Comparison of ENCODE assay signal across 28 cellular contexts in genomic region chr7:152059311-152059710, GRCh38.
"Had no signal": no experiment of that assay in that cellular context is flagged by ENCODE, and none has a peak within 500 bp of the region (broad histone marks: within the 10 kb centered on the region; RNA-seq: fewer than 3 reads in every experiment).

No MANE protein-coding gene starts in this region.

- H3K27me3 Mint-ChIP-seq: activated CD4-positive, alpha-beta memory T cell treated with anti-CD3 and anti-CD28 coated beads, Interleukin-2, amount 10 ng/mL, durations not matched to agents 7 days and 5 days; activated CD4-positive, alpha-beta T cell treated with anti-CD3 and anti-CD28 coated beads for 36 hours; activated CD4-positive, alpha-beta T cell treated with anti-CD3 and anti-CD28 coated beads, Interleukin-2, amount 10 ng/mL, durations not matched to agents 7 days and 5 days; activated naive CD8-positive, alpha-beta T cell; activated T-helper 17 cell treated with anti-CD3 and anti-CD28 coated beads, Interleukin-2, amount 50 U/mL, for 72 hours had no signal

- H3K4me3 Mint-ChIP-seq: activated CD4-positive, alpha-beta memory T cell treated with anti-CD3 and anti-CD28 coated beads, Interleukin-2, amount 10 ng/mL, durations not matched to agents 7 days and 5 days; activated CD4-positive, alpha-beta T cell treated with anti-CD3 and anti-CD28 coated beads for 36 hours; activated CD4-positive, alpha-beta T cell treated with anti-CD3 and anti-CD28 coated beads, Interleukin-2, amount 10 ng/mL, durations not matched to agents 7 days and 5 days; activated naive CD8-positive, alpha-beta T cell; activated T-cell treated with anti-CD3 and anti-CD28 coated beads, Interleukin-2, amount 50 U/mL, for 4 hours; activated T-helper 17 cell treated with anti-CD3 and anti-CD28 coated beads, Interleukin-2, amount 50 U/mL, for 72 hours had no signal

- H3K27me3 ChIP-seq: adrenal gland, body of pancreas, colonic mucosa, esophagus squamous epithelium, gastroesophageal sphincter, heart right ventricle had no signal

- H3K27ac Mint-ChIP-seq: activated CD4-positive, alpha-beta memory T cell treated with anti-CD3 and anti-CD28 coated beads, Interleukin-2, amount 10 ng/mL, durations not matched to agents 7 days and 5 days; activated CD4-positive, alpha-beta T cell treated with anti-CD3 and anti-CD28 coated beads for 36 hours; activated CD4-positive, alpha-beta T cell treated with anti-CD3 and anti-CD28 coated beads, Interleukin-2, amount 10 ng/mL, durations not matched to agents 7 days and 5 days; activated naive CD8-positive, alpha-beta T cell; activated T-helper 17 cell treated with anti-CD3 and anti-CD28 coated beads, Interleukin-2, amount 50 U/mL, for 72 hours had no signal

- H3K36me3 ChIP-seq: adrenal gland, colonic mucosa, esophagus squamous epithelium, gastroesophageal sphincter, heart right ventricle had no signal

- H3K4me1 Mint-ChIP-seq: activated CD4-positive, alpha-beta memory T cell treated with anti-CD3 and anti-CD28 coated beads, Interleukin-2, amount 10 ng/mL, durations not matched to agents 7 days and 5 days; activated CD4-positive, alpha-beta T cell treated with anti-CD3 and anti-CD28 coated beads, Interleukin-2, amount 10 ng/mL, durations not matched to agents 7 days and 5 days; activated T-helper 17 cell treated with anti-CD3 and anti-CD28 coated beads, Interleukin-2, amount 50 U/mL, for 72 hours had no signal

- H3K9me3 ChIP-seq: adrenal gland, body of pancreas, colonic mucosa, gastroesophageal sphincter had no signal

- DNase-seq: activated CD4-positive, alpha-beta memory T cell treated with anti-CD3 and anti-CD28 coated beads, Interleukin-2, amount 10 ng/mL, durations not matched to agents 7 days and 5 days; activated CD4-positive, alpha-beta T cell treated with anti-CD3 and anti-CD28 coated beads for 36 hours; activated CD4-positive, alpha-beta T cell treated with anti-CD3 and anti-CD28 coated beads, Interleukin-2, amount 10 ng/mL, durations not matched to agents 7 days and 5 days; activated CD4-positive, alpha-beta T cell treated with anti-CD3 and anti-CD28 coated beads, Interleukin-2, amount 50 U/mL, for 4 hours; activated CD4-positive, CD25-positive, alpha-beta regulatory T cell; activated CD4-positive, CD25-positive, alpha-beta regulatory T cell treated with anti-CD3 and anti-CD28 coated beads, Interleukin-2, amount 50 U/mL, for 72 hours; activated effector memory CD4-positive, alpha-beta T cell treated with Interleukin-2 at 50 U/mL for 16 hours; activated gamma-delta T cell treated with Interleukin-2 at 50 U/mL for 16 hours; activated naive CD4-positive, alpha-beta T cell treated with anti-CD3 and anti-CD28 coated beads, Interleukin-2, amount 50 U/mL, for 16 hours; activated naive CD4-positive, alpha-beta T cell treated with Interleukin-2 at 50 U/mL for 16 hours; activated T-cell treated with anti-CD3 and anti-CD28 coated beads, Interleukin-2, amount 50 U/mL, for 4 hours; adrenal gland; amygdala; aorta; body of pancreas; caudate nucleus; colonic mucosa; effector CD8-positive, alpha-beta T cell; esophagus squamous epithelium; foreskin melanocyte; heart right ventricle; T-helper 2 cell had no signal

- H3K4me1 ChIP-seq: adrenal gland, body of pancreas, colonic mucosa had no signal

- ATAC-seq: activated CD4-positive, alpha-beta T cell treated with anti-CD3 and anti-CD28 coated beads for 36 hours; activated T-cell treated with anti-CD3 and anti-CD28 coated beads, Interleukin-2, amount 50 U/mL, for 4 hours; activated T-helper 17 cell treated with anti-CD3 and anti-CD28 coated beads, Interleukin-2, amount 50 U/mL, for 72 hours; body of pancreas; gastroesophageal sphincter; heart right ventricle had no signal

- H3K4me3 ChIP-seq: adrenal gland, body of pancreas, colonic mucosa, esophagus squamous epithelium, gastroesophageal sphincter, heart right ventricle had no signal

- FAIRE-seq: endometrium, endothelial cell of umbilical vein had no signal

- H3K27ac ChIP-seq: adrenal gland, colonic mucosa, epithelial cell of prostate, esophagus squamous epithelium, gastroesophageal sphincter, heart right ventricle had no signal

- H3K9me3 Mint-ChIP-seq: activated T-cell treated with anti-CD3 and anti-CD28 coated beads, Interleukin-2, amount 50 U/mL, for 4 hours; activated T-helper 17 cell treated with anti-CD3 and anti-CD28 coated beads, Interleukin-2, amount 50 U/mL, for 72 hours had no signal
